15 cellular contexts compared by ENCODE assay signal in the genomic region with DNA sequence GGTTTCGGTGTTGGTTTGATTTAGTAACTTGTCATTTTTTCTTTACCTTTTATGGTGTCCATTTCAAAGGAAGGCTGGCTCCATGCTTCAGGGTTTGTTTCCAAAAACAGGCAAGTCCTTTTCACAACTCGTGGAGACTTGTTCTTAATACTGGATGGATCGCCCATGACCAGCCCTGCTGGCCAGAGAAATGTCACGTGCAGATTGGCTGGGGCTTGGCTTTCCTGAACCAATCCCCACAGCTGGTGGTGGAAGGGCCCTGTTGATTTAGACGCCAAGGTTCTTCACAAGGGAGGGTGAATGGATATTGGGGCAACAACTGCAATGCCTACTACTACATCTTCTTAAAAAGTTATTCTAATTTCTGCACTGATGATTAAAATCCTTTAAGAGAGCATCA.
DNase-seq lines count a peak whose midpoint lies in the region; ATAC-seq, FAIRE-seq and TF ChIP-seq lines count a peak whose summit lies in the region.
"Had no signal": no experiment of that assay in that cellular context is flagged by ENCODE, and none has a peak within 500 bp of the region (broad histone marks: within the 10 kb centered on the region; RNA-seq: fewer than 3 reads in every experiment).

No MANE protein-coding gene starts in this region.

- BruUV-seq in MCF 10A (replicated peaks; lab: Mats Ljungman, UMichigan) = no TSS peak

- POLR2A ChIA-PET in MCF 10A (lab: Yijun Ruan, JAX) = no interaction called here

- no peaks in the 10 kb centered on the region for H3K27me3 ChIP-seq in breast epithelium
- no peaks in the 10 kb centered on the region for H3K27me3 ChIP-seq in bronchial epithelial cell (ENCODE audit: control insufficient read depth, insufficient read depth, low read length)
- H3K27me3 ChIP-seq in thoracic aorta (replicated peaks; ENCODE audit: insufficient read depth) = no peaks in the 10 kb centered on the region
- H3K27me3 ChIP-seq: BLaER1 treated with 17β-estradiol and CSF1 and Interleukin-3, amounts not matched to agents 10 nM and 100 nM had no signal

- no peaks in the 10 kb centered on the region for H3K27me3 Mint-ChIP-seq in MCF 10A (ENCODE audit: insufficient read depth, unreplicated experiment)

- no peak overlapping the region for H3K27ac Mint-ChIP-seq in MCF 10A (ENCODE audit: low read depth, unreplicated experiment)
- H3K27ac Mint-ChIP-seq: CD4-positive, alpha-beta T cell had no signal

- H3K27ac ChIP-seq in breast epithelium = peak overlapping the region; percentile 80 to 87
- peak overlapping the region; percentile 86; the same call in 1 of the 2 replicates for H3K27ac ChIP-seq in VCaP
- peak overlapping the region; percentile 76 to 91 for H3K27ac ChIP-seq in thoracic aorta
- H3K27ac ChIP-seq: BLaER1 treated with 17β-estradiol and CSF1 and Interleukin-3, amounts not matched to agents 10 nM and 100 nM; GM23248 had no signal

- no peaks in the 10 kb centered on the region for H3K36me3 Mint-ChIP-seq in MCF 10A (ENCODE audit: insufficient read depth, unreplicated experiment)

- intact Hi-C loops in breast epithelium (cut with DNase I; ENCODE audit: low total_unique reads) = no loop called here
- intact Hi-C loops in MCF 10A (cut with micrococcal nuclease) = no loop called here

- H3K9me3 Mint-ChIP-seq in MCF 10A (ENCODE audit: unreplicated experiment) = no peaks in the 10 kb centered on the region
- H3K9me3 Mint-ChIP-seq: CD4-positive, alpha-beta T cell had no signal

- TF ChIP-seq CTCF in breast epithelium (IDR thresholded peaks at IDR 0.05) (no peak), MCF 10A (IDR thresholded peaks at IDR 0.05; ENCODE audit: unreplicated experiment) (no peak), VCaP (conservative IDR thresholded peaks at IDR 0.05) (no peak), bronchial epithelial cell (IDR thresholded peaks at IDR 0.05; ENCODE audit: insufficient read depth, low read length, severe bottlenecking) (no peak), thoracic aorta (IDR thresholded peaks at IDR 0.05) (no peak)

- no peaks in the 10 kb centered on the region for H3K4me1 Mint-ChIP-seq in MCF 10A (ENCODE audit: insufficient read depth, unreplicated experiment)

- H3K4me1 ChIP-seq in breast epithelium (no peaks in the 10 kb centered on the region), thoracic aorta (ENCODE audit: control insufficient read depth in 1 of 2, low read depth in 2 of 2) (peaks cover 14 to 28% of the 10 kb centered on the region in 2 donors)

- H3K9me3 ChIP-seq in breast epithelium (no peaks in the 10 kb centered on the region), thoracic aorta (no peaks in the 10 kb centered on the region)

- H3K4me3 ChIP-seq in breast epithelium (no peak overlapping the region), bronchial epithelial cell (ENCODE audit: low read depth, low read length) (no peak overlapping the region), thoracic aorta (no peak overlapping the region)
- H3K4me3 ChIP-seq: BLaER1 treated with 17β-estradiol and CSF1 and Interleukin-3, amounts not matched to agents 10 nM and 100 nM; GM23248 had no signal

- no peak for ATAC-seq in thoracic aorta (ENCODE audit: insufficient number of reproducible peaks, low FRiP score, low read depth)
- ATAC-seq in HG03108 (IDR thresholded peaks at IDR 0.05; ENCODE audit: unreplicated experiment) = no peak

- CTCF ChIA-PET in MCF 10A (lab: Yijun Ruan, JAX) = interaction anchor here (0.5 kb wide), 1 partner anchor 140 kb away, joined by 3 read pairs; no protein-coding TSS in a partner anchor

- no peak overlapping the region for H3K4me3 Mint-ChIP-seq in MCF 10A (ENCODE audit: unreplicated experiment)
- H3K4me3 Mint-ChIP-seq: CD4-positive, alpha-beta T cell had no signal

- H3K36me3 ChIP-seq in breast epithelium (no peaks in the 10 kb centered on the region), bronchial epithelial cell (ENCODE audit: control insufficient read depth, insufficient read depth, low read length) (no peaks in the 10 kb centered on the region), thoracic aorta (no peaks in the 10 kb centered on the region)
- H3K36me3 ChIP-seq: BLaER1 treated with 17β-estradiol and CSF1 and Interleukin-3, amounts not matched to agents 10 nM and 100 nM had no signal

- no peak for FAIRE-seq in bronchial epithelial cell (lab: Jason Lieb, UNC)

- DNase-seq in breast epithelium (ENCODE audit: low spot score in 2 of 2) (peak in 1 of 2 donors; percentile 88), MCF 10A (ENCODE audit: unreplicated experiment) (no peak), bronchial epithelial cell (ENCODE audit: low read depth) (peak; percentile 40), thoracic aorta (ENCODE audit: low spot score) (no peak), NCI-H146 (lab: John Stamatoyannopoulos, UW) (no peak), AG08395 (ENCODE audit: low spot score) (no peak)
- DNase-seq: 8988T; Calu3; CD4-positive, alpha-beta T cell; DMS 273 treated with DMSO at 0.1 percent for 48 hours; GM23248; H7 had no signal

- TF ChIP-seq POLR2A in breast epithelium (IDR thresholded peaks at IDR 0.05) = no peak
